ENCODE assay signal across 8 cellular contexts in genomic region chr12:51318846-51319570, GRCh38. TPM values are rescaled to one million over a fixed set of nuclear protein-coding genes. Genes with fewer than 3 reads are reported as not detected.
A peak's percentile ranks its signal among the peaks of the same experiment; 100 is the strongest.
DNase-seq lines count a peak whose midpoint lies in the region; ATAC-seq and TF ChIP-seq lines count a peak whose summit lies in the region.
"Had no signal": no experiment of that assay in that cellular context is flagged by ENCODE, and none has a peak within 500 bp of the region (broad histone marks: within the 10 kb centered on the region; RNA-seq: fewer than 3 reads in every experiment).

No MANE protein-coding gene starts in this region.

- H3K27me3 ChIP-seq in Karpas-422 (ENCODE audit: low read length), result no peaks in the 10 kb centered on the region
- H3K27me3 ChIP-seq in osteoblast (ENCODE audit: insufficient read depth, low read length), result no peaks in the 10 kb centered on the region

- H3K36me3 Mint-ChIP-seq in activated T-helper 1 cell treated with anti-CD3 and anti-CD28 coated beads, Interleukin-12 subunit alpha, Interleukin-12 subunit beta, Interleukin-2, Interleukin-4 antibody, amounts not matched to agents 30 ng/mL and 10 ng/mL and 1 ng/mL, durations not matched to agents 14 hours and 24 hours and 36 hours (ENCODE audit: low read depth), result peaks cover 28% of the 10 kb centered on the region

- H3K36me3 ChIP-seq in Karpas-422 (ENCODE audit: insufficient read depth, low read length) (no peaks in the 10 kb centered on the region), osteoblast (ENCODE audit: insufficient read depth, low read length) (no peaks in the 10 kb centered on the region)

- H3K79me2 ChIP-seq in Karpas-422 (ENCODE audit: low read length) (no peaks in the 10 kb centered on the region), osteoblast (ENCODE audit: insufficient read depth, low read length) (no peaks in the 10 kb centered on the region)

- no peaks in the 10 kb centered on the region for H3K27me3 Mint-ChIP-seq in activated T-helper 1 cell treated with anti-CD3 and anti-CD28 coated beads, Interleukin-12 subunit alpha, Interleukin-12 subunit beta, Interleukin-2, Interleukin-4 antibody, amounts not matched to agents 30 ng/mL and 10 ng/mL and 1 ng/mL, durations not matched to agents 14 hours and 24 hours and 36 hours (ENCODE audit: insufficient read depth)

- intact Hi-C loops in activated T-helper 1 cell treated with anti-CD3 and anti-CD28 coated beads, Interleukin-12 subunit alpha, Interleukin-12 subunit beta, Interleukin-2, Interleukin-4 antibody, amounts not matched to agents 30 ng/mL and 10 ng/mL and 1 ng/mL, durations not matched to agents 14 hours and 24 hours and 36 hours (cut with micrococcal nuclease), result no loop called here

- H3K9me3 Mint-ChIP-seq in activated T-helper 1 cell treated with anti-CD3 and anti-CD28 coated beads, Interleukin-12 subunit alpha, Interleukin-12 subunit beta, Interleukin-2, Interleukin-4 antibody, amounts not matched to agents 30 ng/mL and 10 ng/mL and 1 ng/mL, durations not matched to agents 14 hours and 24 hours and 36 hours, result no peaks in the 10 kb centered on the region

- H3K4me3 ChIP-seq in Karpas-422 (ENCODE audit: low read length) (no peak overlapping the region), osteoblast (ENCODE audit: insufficient read depth, low read length) (no peak overlapping the region)

- peak; percentile 46 for ATAC-seq in GM18909 (IDR thresholded peaks at IDR 0.05; ENCODE audit: poor library complexity, unreplicated experiment)

- peaks cover 18% of the 10 kb centered on the region for H3K4me1 ChIP-seq in Karpas-422 (ENCODE audit: low read length)
- peaks cover 5% of the 10 kb centered on the region for H3K4me1 ChIP-seq in osteoblast (ENCODE audit: insufficient read depth, low read length)

- H3K9ac ChIP-seq in Karpas-422 (ENCODE audit: low read length), result no peak overlapping the region

- H3K9me2 ChIP-seq in Karpas-422 (replicated peaks; ENCODE audit: insufficient read depth, low read length), result no peaks in the 10 kb centered on the region

- no peak overlapping the region for H3K27ac ChIP-seq in Karpas-422 (ENCODE audit: low read length)
- H3K27ac ChIP-seq in osteoblast (ENCODE audit: low read depth, low read length), result no peak overlapping the region

- peak overlapping the region; percentile 81 for H3K27ac Mint-ChIP-seq in activated T-helper 1 cell treated with anti-CD3 and anti-CD28 coated beads, Interleukin-12 subunit alpha, Interleukin-12 subunit beta, Interleukin-2, Interleukin-4 antibody, amounts not matched to agents 30 ng/mL and 10 ng/mL and 1 ng/mL, durations not matched to agents 14 hours and 24 hours and 36 hours

- H3K4me2 ChIP-seq in Karpas-422 (ENCODE audit: low read depth, low read length, poor library complexity, severe bottlenecking) (no peak overlapping the region), osteoblast (ENCODE audit: insufficient read depth, low read length) (no peak overlapping the region)

- H2AFZ ChIP-seq in Karpas-422 (ENCODE audit: low read length) (peak overlapping the region; percentile 21; the same call in 1 of the 2 replicates), osteoblast (ENCODE audit: low read length) (peak overlapping the region; percentile 2)

- no peaks in the 10 kb centered on the region for H3K9me3 ChIP-seq in Karpas-422 (ENCODE audit: low read length)
- H3K9me3 ChIP-seq in osteoblast (ENCODE audit: low read depth, low read length), result no peaks in the 10 kb centered on the region

- DNase-seq in Karpas-422 (no peak), osteoblast (ENCODE audit: insufficient read length, low spot score, missing footprints) (no peak), Ammon's horn (ENCODE audit: low spot score) (no peak), NCI-H2081 treated with DMSO at 0.1 percent for 48 hours (lab: John Stamatoyannopoulos, UW) (no peak), NCI-H226 (no peak)
- DNase-seq in activated T-helper 1 cell treated with anti-CD3 and anti-CD28 coated beads, Interleukin-12 subunit alpha, Interleukin-12 subunit beta, Interleukin-2, Interleukin-4 antibody, amounts not matched to agents 30 ng/mL and 10 ng/mL and 1 ng/mL, durations not matched to agents 14 hours and 24 hours and 36 hours (ENCODE audit: low spot score), result peak; percentile 49

- H3K4me1 Mint-ChIP-seq in activated T-helper 1 cell treated with anti-CD3 and anti-CD28 coated beads, Interleukin-12 subunit alpha, Interleukin-12 subunit beta, Interleukin-2, Interleukin-4 antibody, amounts not matched to agents 30 ng/mL and 10 ng/mL and 1 ng/mL, durations not matched to agents 14 hours and 24 hours and 36 hours (ENCODE audit: low read depth), result peaks cover 70% of the 10 kb centered on the region

- no peak for TF ChIP-seq CTCF in osteoblast (IDR thresholded peaks at IDR 0.05; ENCODE audit: extremely low read depth, low read depth, low read length)

- H4K20me1 ChIP-seq in Karpas-422 (ENCODE audit: insufficient read depth, low read depth, low read length) (no peaks in the 10 kb centered on the region), osteoblast (ENCODE audit: insufficient read depth, low read length) (no peaks in the 10 kb centered on the region)

- peak overlapping the region; percentile 61 for H3K4me3 Mint-ChIP-seq in activated T-helper 1 cell treated with anti-CD3 and anti-CD28 coated beads, Interleukin-12 subunit alpha, Interleukin-12 subunit beta, Interleukin-2, Interleukin-4 antibody, amounts not matched to agents 30 ng/mL and 10 ng/mL and 1 ng/mL, durations not matched to agents 14 hours and 24 hours and 36 hours

RNA-seq across cellular contexts. Expression of gene BIN2, which starts 5.0 kb away (rescaled TPM):
- total RNA-seq in Karpas-422 (2014; rRNA removed; shearing (Covaris generic); ENCODE audit: low replicate concordance), result 5.5 and 10.0 TPM in 2 replicates
- total RNA-seq in activated T-helper 1 cell treated with anti-CD3 and anti-CD28 coated beads, Interleukin-12 subunit alpha, Interleukin-12 subunit beta, Interleukin-2, Interleukin-4 antibody, amounts not matched to agents 30 ng/mL and 10 ng/mL and 1 ng/mL, durations not matched to agents 14 hours and 24 hours and 36 hours, result 40.9 and 43.3 TPM in 2 replicates
- under 0.01 TPM in 1 of 2 replicates, not detected in the other for total RNA-seq in osteoblast
- total RNA-seq: bronchial epithelial cell had no signal

RNA-seq across cellular contexts. Expression of gene CELA1, which starts 27.5 kb away (rescaled TPM):
- not detected in 2 replicates for total RNA-seq in Karpas-422 (2014; rRNA removed; shearing (Covaris generic); ENCODE audit: low replicate concordance)
- total RNA-seq in activated T-helper 1 cell treated with anti-CD3 and anti-CD28 coated beads, Interleukin-12 subunit alpha, Interleukin-12 subunit beta, Interleukin-2, Interleukin-4 antibody, amounts not matched to agents 30 ng/mL and 10 ng/mL and 1 ng/mL, durations not matched to agents 14 hours and 24 hours and 36 hours, result not detected in 2 replicates
- not detected in 2 replicates for total RNA-seq in osteoblast
- total RNA-seq: bronchial epithelial cell had no signal

RNA-seq across cellular contexts. Expression of gene SMAGP, which starts 48.8 kb away (rescaled TPM):
- total RNA-seq in Karpas-422 (2014; rRNA removed; shearing (Covaris generic); ENCODE audit: low replicate concordance), result 2.3 and 2.5 TPM in 2 replicates
- 0.16 TPM in 1 of 2 replicates, not detected in the other for total RNA-seq in activated T-helper 1 cell treated with anti-CD3 and anti-CD28 coated beads, Interleukin-12 subunit alpha, Interleukin-12 subunit beta, Interleukin-2, Interleukin-4 antibody, amounts not matched to agents 30 ng/mL and 10 ng/mL and 1 ng/mL, durations not matched to agents 14 hours and 24 hours and 36 hours
- total RNA-seq in osteoblast, result 9.8 and 13.6 TPM in 2 replicates
